8 cellular contexts compared by ENCODE assay signal in genomic region chr12:121793836-121794531, GRCh38. TPM values are rescaled to one million over a fixed set of nuclear protein-coding genes. Genes with fewer than 3 reads are reported as not detected.
DNase-seq lines count a peak whose midpoint lies in the region; ATAC-seq and TF ChIP-seq lines count a peak whose summit lies in the region.

No MANE protein-coding gene starts in this region.

- no CpG with 5 or more reads among the region's 59 CpGs for WGBS in neuronal stem cell (ENCODE audit: extremely low coverage in 2 of 2, insufficient read length in 2 of 2, insufficient replicate concordance in 1 of 2), 2 donors

- H3K23ac ChIP-seq in neuronal stem cell (ENCODE audit: low read depth, low read length, poor library complexity), result peak overlapping the region; percentile 26

- H2AFZ ChIP-seq in neuronal stem cell (ENCODE audit: low read length), result no peak overlapping the region

- H3K27ac ChIP-seq in DOHH2 (ENCODE audit: low read depth, low read length), result peak overlapping the region; percentile 43
- peak overlapping the region; percentile 100 for H3K27ac ChIP-seq in RWPE2 (ENCODE audit: poor library complexity, severe bottlenecking)
- H3K27ac ChIP-seq in neuronal stem cell (replicated peaks; ENCODE audit: low read length), result no peak overlapping the region
- H3K27ac ChIP-seq in substantia nigra (ENCODE audit: low read depth, low read length, poor library complexity, severe bottlenecking), result peak overlapping the region; percentile 58

- no peak overlapping the region for H4K91ac ChIP-seq in neuronal stem cell (ENCODE audit: low read depth, low read length, poor library complexity)

- H3K36me3 ChIP-seq in DOHH2 (ENCODE audit: control insufficient read depth, low read length) (peaks cover 19% of the 10 kb centered on the region), RWPE2 (ENCODE audit: low read depth) (peaks cover 7% of the 10 kb centered on the region; the same call in 1 of the 2 replicates), neuronal stem cell (replicated peaks in 1 of 2; ENCODE audit: control insufficient read depth in 2 of 2, insufficient read depth in 2 of 2, low read length in 2 of 2) (peaks cover 18 to 39% of the 10 kb centered on the region in 2 donors)

- no peak overlapping the region for H2BK12ac ChIP-seq in neuronal stem cell (ENCODE audit: low read length)

- TF ChIP-seq CTCF in DOHH2 (IDR thresholded peaks at IDR 0.05; ENCODE audit: low read depth, low read length, poor library complexity, severe bottlenecking) (peak; percentile 97), RWPE2 (IDR thresholded peaks at IDR 0.05; ENCODE audit: poor library complexity, severe bottlenecking) (peak; percentile 95), foreskin fibroblast (IDR thresholded peaks at IDR 0.05; ENCODE audit: low read depth, low read length) (peak; percentile 100)

- H3K9me3 ChIP-seq in DOHH2 (ENCODE audit: control insufficient read depth, insufficient read depth, low read length) (no peaks in the 10 kb centered on the region), RWPE2 (ENCODE audit: severe bottlenecking) (no peaks in the 10 kb centered on the region), neuronal stem cell (replicated peaks in 1 of 2; ENCODE audit: control insufficient read depth in 2 of 2, insufficient read depth in 1 of 2, low read depth in 1 of 2, low read length in 2 of 2) (no peaks in the 10 kb centered on the region)

- no peak overlapping the region for H2BK15ac ChIP-seq in neuronal stem cell (ENCODE audit: low read length)

- H3F3A ChIP-seq in DOHH2 (ENCODE audit: control insufficient read depth, insufficient read depth), result peaks cover 11% of the 10 kb centered on the region

- peaks cover 34% of the 10 kb centered on the region for H3K79me2 ChIP-seq in DOHH2 (ENCODE audit: control insufficient read depth, low read length)

- H3K18ac ChIP-seq in neuronal stem cell (ENCODE audit: low read length), result peak overlapping the region; percentile 77

- no peak overlapping the region for H4K8ac ChIP-seq in neuronal stem cell (ENCODE audit: low read depth, low read length)

- peak; percentile 42 for ATAC-seq in GM21723 (IDR thresholded peaks at IDR 0.05; ENCODE audit: unreplicated experiment)
- peak; percentile 67 for ATAC-seq in RWPE2 (ENCODE audit: low read depth)

- H2AK5ac ChIP-seq in neuronal stem cell (ENCODE audit: low read depth, low read length), result peak overlapping the region; percentile 48

- H3K9ac ChIP-seq in neuronal stem cell (ENCODE audit: low read depth, low read length, poor library complexity), result peak overlapping the region; percentile 75

- no peaks in the 10 kb centered on the region for H3K9me2 ChIP-seq in DOHH2 (replicated peaks; ENCODE audit: control insufficient read depth, low read length)

- H3K27me3 ChIP-seq in DOHH2 (ENCODE audit: control insufficient read depth, low read length) (no peaks in the 10 kb centered on the region), RWPE2 (ENCODE audit: insufficient read depth, poor library complexity, severe bottlenecking) (no peaks in the 10 kb centered on the region), neuronal stem cell (ENCODE audit: control insufficient read depth in 3 of 3, insufficient read depth in 3 of 3, low read depth in 1 of 3, low read length in 3 of 3) (peaks cover 0 to 19% (median 2%) of the 10 kb centered on the region in 3 experiments)

- no peak overlapping the region for H2BK5ac ChIP-seq in neuronal stem cell (ENCODE audit: low read length)

- peak; percentile 90 for DNase-seq in KG1 (lab: John Stamatoyannopoulos, UW)
- DNase-seq in RWPE2 (ENCODE audit: low spot score), result peak; percentile 89
- peak; percentile 98 for DNase-seq in activated effector memory CD4-positive, alpha-beta T cell treated with anti-CD3 and anti-CD28 coated beads, Interleukin-2, amount 50 U/mL, for 16 hours
- peak; percentile 93 to 98 for DNase-seq in foreskin fibroblast
- peak; percentile 89 for DNase-seq in neuronal stem cell (ENCODE audit: low spot score)
- peak in 48 of 49 donors; percentile 36 to 94 (median 72) for DNase-seq in substantia nigra (lab: John Stamatoyannopoulos, UW)

- no peak overlapping the region for H3K4ac ChIP-seq in neuronal stem cell (ENCODE audit: low read length)

- peak overlapping the region; percentile 97 for H3K4me2 ChIP-seq in DOHH2 (ENCODE audit: low read length)
- peak overlapping the region; percentile 95 for H3K4me2 ChIP-seq in neuronal stem cell (ENCODE audit: insufficient read depth, low read length, poor library complexity, severe bottlenecking)

- H3K4me3 ChIP-seq in DOHH2 (ENCODE audit: low read length), result peak overlapping the region; percentile 89
- peak overlapping the region; percentile 45 for H3K4me3 ChIP-seq in RWPE2 (ENCODE audit: severe bottlenecking)
- peak overlapping the region; percentile 56 to 64 for H3K4me3 ChIP-seq in foreskin fibroblast (ENCODE audit: low read depth in 1 of 2, low read length in 2 of 2)
- H3K4me3 ChIP-seq in neuronal stem cell (ENCODE audit: low read length in 2 of 2), result peak overlapping the region in 1 of 2 donors; percentile 82

- H2BK120ac ChIP-seq in neuronal stem cell (ENCODE audit: low read depth, low read length), result no peak overlapping the region

- no peak overlapping the region for H3K14ac ChIP-seq in neuronal stem cell (ENCODE audit: low read length)

- peaks cover 10% of the 10 kb centered on the region for H3K79me1 ChIP-seq in neuronal stem cell (ENCODE audit: low read depth, low read length)

- H4K20me1 ChIP-seq in DOHH2 (ENCODE audit: control insufficient read depth, insufficient read depth, low read depth, low read length), result no peaks in the 10 kb centered on the region

- peaks cover 66% of the 10 kb centered on the region for H3K4me1 ChIP-seq in DOHH2 (ENCODE audit: control insufficient read depth, low read length)
- peaks cover 32% of the 10 kb centered on the region for H3K4me1 ChIP-seq in RWPE2 (ENCODE audit: insufficient read depth, poor library complexity, severe bottlenecking)
- peaks cover 23 to 26% of the 10 kb centered on the region in 2 donors for H3K4me1 ChIP-seq in neuronal stem cell (ENCODE audit: control insufficient read depth in 2 of 2, insufficient read depth in 1 of 2, low read depth in 1 of 2, low read length in 2 of 2)

RNA-seq across cellular contexts. Expression of gene RHOF, which starts 0.5 kb away (rescaled TPM):
- 16.5 TPM for polyA plus RNA-seq in neuronal stem cell (2013, experiment 1 of 2)
- polyA plus RNA-seq in neuronal stem cell (2013, experiment 2 of 2), result 15.5 TPM

RNA-seq across cellular contexts. Expression of gene SETD1B, which starts 9.8 kb away (rescaled TPM):
- 6.1 TPM for polyA plus RNA-seq in neuronal stem cell (2013, experiment 1 of 2)
- 6.2 TPM for polyA plus RNA-seq in neuronal stem cell (2013, experiment 2 of 2)
